Comparison of ENCODE assay signal across 15 cellular contexts in genomic region chr5:3600106-3600997, GRCh38. TPM values are rescaled to one million over a fixed set of nuclear protein-coding genes. Genes with fewer than 3 reads are reported as not detected.
A peak's percentile ranks its signal among the peaks of the same experiment; 100 is the strongest.
DNase-seq lines count a peak whose midpoint lies in the region; ATAC-seq and TF ChIP-seq lines count a peak whose summit lies in the region.
"Had no signal": no experiment of that assay in that cellular context is flagged by ENCODE, and none has a peak within 500 bp of the region (broad histone marks: within the 10 kb centered on the region; RNA-seq: fewer than 3 reads in every experiment).

No MANE protein-coding gene starts in this region.

- H3K4me2 ChIP-seq in mesendoderm (ENCODE audit: low read length) = peak overlapping the region; percentile 16

- ATAC-seq in stimulated activated naive CD8-positive, alpha-beta T cell treated with anti-CD3 and anti-CD28 coated beads, Interleukin-15, Interleukin-2, amounts not matched to agents 100 U/mL and 50 U/mL, for 24 hours = peak; percentile 9
- no peak for ATAC-seq in stimulated activated naive CD8-positive, alpha-beta T cell treated with anti-CD3 and anti-CD28 coated beads, Interleukin-15, amount 100 ng/mL, for 72 hours
- ATAC-seq in GM21367 (IDR thresholded peaks at IDR 0.05; ENCODE audit: unreplicated experiment) = no peak
- no peak for ATAC-seq in HG02678 (IDR thresholded peaks at IDR 0.05; ENCODE audit: unreplicated experiment)
- ATAC-seq: activated CD4-positive, CD25-positive, alpha-beta regulatory T cell treated with anti-CD3 and anti-CD28 coated beads, Interleukin-2, amount 50 U/mL, for 24 hours; gastrocnemius medialis had no signal

- H3K4me3 Mint-ChIP-seq in stimulated activated naive CD8-positive, alpha-beta T cell treated with anti-CD3 and anti-CD28 coated beads, Interleukin-15, amount 100 ng/mL, for 72 hours = no peak overlapping the region
- no peak overlapping the region for H3K4me3 Mint-ChIP-seq in endothelial cell (ENCODE audit: unreplicated experiment)
- no peak overlapping the region for H3K4me3 Mint-ChIP-seq in activated naive CD4-positive, alpha-beta T cell treated with anti-CD3 and anti-CD28 coated beads for 36 hours

- peaks cover 0 to 6% of the 10 kb centered on the region in 2 donors for H3K9me3 Mint-ChIP-seq in stimulated activated naive CD8-positive, alpha-beta T cell treated with anti-CD3 and anti-CD28 coated beads, Interleukin-15, amount 100 ng/mL, for 72 hours
- peaks cover 10% of the 10 kb centered on the region for H3K9me3 Mint-ChIP-seq in endothelial cell (ENCODE audit: unreplicated experiment)
- no peaks in the 10 kb centered on the region for H3K9me3 Mint-ChIP-seq in activated naive CD4-positive, alpha-beta T cell treated with anti-CD3 and anti-CD28 coated beads for 36 hours

- no peaks in the 10 kb centered on the region for H3K79me2 ChIP-seq in mesendoderm (ENCODE audit: control insufficient read depth, insufficient read depth, low read length)

- no peaks in the 10 kb centered on the region for H3K79me1 ChIP-seq in mesendoderm (ENCODE audit: low read length)

- no peak overlapping the region for H3K27ac ChIP-seq in mesendoderm (ENCODE audit: low read depth, low read length)
- H3K27ac ChIP-seq in ascending aorta = no peak overlapping the region
- H3K27ac ChIP-seq: gastrocnemius medialis, vagina had no signal

- WGBS in mesendoderm (ENCODE audit: extremely low coverage, insufficient coverage, low lambda C conversion rate) = no CpG with 5 or more reads among the region's 66 CpGs

- H3K27ac Mint-ChIP-seq in stimulated activated naive CD8-positive, alpha-beta T cell treated with anti-CD3 and anti-CD28 coated beads, Interleukin-15, amount 100 ng/mL, for 72 hours = no peak overlapping the region
- no peak overlapping the region for H3K27ac Mint-ChIP-seq in endothelial cell (ENCODE audit: unreplicated experiment)
- no peak overlapping the region for H3K27ac Mint-ChIP-seq in activated naive CD4-positive, alpha-beta T cell treated with anti-CD3 and anti-CD28 coated beads for 36 hours

- no peak overlapping the region for H2BK15ac ChIP-seq in mesendoderm (replicated peaks; ENCODE audit: low read depth)

- peaks cover 12% of the 10 kb centered on the region for H3K36me3 Mint-ChIP-seq in endothelial cell (ENCODE audit: low read depth, unreplicated experiment)
- peaks cover 2% of the 10 kb centered on the region for H3K36me3 Mint-ChIP-seq in activated naive CD4-positive, alpha-beta T cell treated with anti-CD3 and anti-CD28 coated beads for 36 hours (ENCODE audit: low read depth)

- peak overlapping the region; percentile 6 for H3K23ac ChIP-seq in mesendoderm (ENCODE audit: low read length)

- peak overlapping the region; percentile 12 for H3K56ac ChIP-seq in mesendoderm (ENCODE audit: low read length)

- peaks cover 89% of the 10 kb centered on the region for H3K27me3 Mint-ChIP-seq in stimulated activated naive CD8-positive, alpha-beta T cell treated with anti-CD3 and anti-CD28 coated beads, Interleukin-15, amount 100 ng/mL, for 72 hours
- peaks cover 26% of the 10 kb centered on the region for H3K27me3 Mint-ChIP-seq in endothelial cell (ENCODE audit: unreplicated experiment)
- peaks cover 76% of the 10 kb centered on the region for H3K27me3 Mint-ChIP-seq in activated naive CD4-positive, alpha-beta T cell treated with anti-CD3 and anti-CD28 coated beads for 36 hours (ENCODE audit: low read depth)

- no peak for DNase-seq in stimulated activated naive CD8-positive, alpha-beta T cell treated with anti-CD3 and anti-CD28 coated beads, Interleukin-15, Interleukin-2, amounts not matched to agents 100 U/mL and 50 U/mL, for 24 hours
- DNase-seq in stimulated activated naive CD8-positive, alpha-beta T cell treated with anti-CD3 and anti-CD28 coated beads, Interleukin-15, amount 100 ng/mL, for 72 hours = no peak
- DNase-seq in endothelial cell (ENCODE audit: low spot score) = peak; percentile 43
- peak; percentile 78 for DNase-seq in mesendoderm
- no peak for DNase-seq in activated naive CD4-positive, alpha-beta T cell treated with anti-CD3 and anti-CD28 coated beads for 36 hours
- DNase-seq in ascending aorta (ENCODE audit: low spot score in 2 of 2) = no peak
- DNase-seq: AML-193, DMS79 treated with DMSO at 0.1 percent for 48 hours, gastrocnemius medialis, OCI-M1 had no signal

- H2AK5ac ChIP-seq in mesendoderm (ENCODE audit: low read length) = no peak overlapping the region

- H2BK5ac ChIP-seq in mesendoderm (ENCODE audit: low read length) = no peak overlapping the region

- intact Hi-C loops in activated naive CD4-positive, alpha-beta T cell treated with anti-CD3 and anti-CD28 coated beads for 36 hours (cut with micrococcal nuclease) = loop anchor here (5.0 kb wide), 1 partner anchor 848 kb away; the partner anchor contains the start of gene IRX2
- intact Hi-C loops in ascending aorta (cut with DNase I) = no loop called here

- no peak overlapping the region for H3K9ac ChIP-seq in mesendoderm (ENCODE audit: low read length)

- H4K5ac ChIP-seq in mesendoderm (ENCODE audit: low read length) = no peak overlapping the region

- CTCF ChIA-PET in activated naive CD4-positive, alpha-beta T cell treated with anti-CD3 and anti-CD28 coated beads for 36 hours (lab: Charles Lee) = no interaction called here

- H3K4me3 ChIP-seq in mesendoderm (ENCODE audit: low read length) (no peak overlapping the region), ascending aorta (peak overlapping the region in 1 of 2 donors; percentile 7)
- H3K4me3 ChIP-seq: vagina had no signal

- TF ChIP-seq CTCF in endothelial cell (IDR thresholded peaks at IDR 0.05; ENCODE audit: unreplicated experiment) = no peak
- no peak for TF ChIP-seq CTCF in ascending aorta (IDR thresholded peaks at IDR 0.05)

- no peaks in the 10 kb centered on the region for H3K4me1 ChIP-seq in mesendoderm (ENCODE audit: control insufficient read depth, low read depth, low read length)
- peaks cover 0 to 2% of the 10 kb centered on the region in 2 donors for H3K4me1 ChIP-seq in ascending aorta

- H3K9me3 ChIP-seq in ascending aorta = no peaks in the 10 kb centered on the region
- H3K9me3 ChIP-seq: gastrocnemius medialis, vagina had no signal

- no peak overlapping the region for H4K8ac ChIP-seq in mesendoderm (ENCODE audit: low read depth, low read length)

- H2BK120ac ChIP-seq in mesendoderm (ENCODE audit: low read depth, low read length) = no peak overlapping the region

- peaks cover 12% of the 10 kb centered on the region for H3K4me1 Mint-ChIP-seq in stimulated activated naive CD8-positive, alpha-beta T cell treated with anti-CD3 and anti-CD28 coated beads, Interleukin-15, amount 100 ng/mL, for 72 hours
- peaks cover 8% of the 10 kb centered on the region for H3K4me1 Mint-ChIP-seq in endothelial cell (ENCODE audit: unreplicated experiment)
- H3K4me1 Mint-ChIP-seq in activated naive CD4-positive, alpha-beta T cell treated with anti-CD3 and anti-CD28 coated beads for 36 hours (ENCODE audit: low read depth) = peaks cover 14% of the 10 kb centered on the region

- no peaks in the 10 kb centered on the region for H3K36me3 ChIP-seq in mesendoderm (ENCODE audit: control insufficient read depth, insufficient read depth, low read length)
- no peaks in the 10 kb centered on the region for H3K36me3 ChIP-seq in ascending aorta
- H3K36me3 ChIP-seq: gastrocnemius medialis, vagina had no signal

- H3K4ac ChIP-seq in mesendoderm (ENCODE audit: low read depth, low read length) = no peak overlapping the region

- peaks cover 56% of the 10 kb centered on the region for H3K27me3 ChIP-seq in mesendoderm (ENCODE audit: insufficient read depth, low read length, poor library complexity)
- peaks cover 8% of the 10 kb centered on the region for H3K27me3 ChIP-seq in ascending aorta

- no peak overlapping the region for H3K18ac ChIP-seq in mesendoderm (ENCODE audit: low read length)

RNA-seq across cellular contexts. Expression of gene IRX1, which starts 4.7 kb away (rescaled TPM):
- total RNA-seq in endothelial cell (ENCODE audit: unreplicated experiment) (not detected), ascending aorta (10.3 TPM)
- 0.38 TPM for polyA plus RNA-seq in mesendoderm (2013, experiment 1 of 2)
- polyA plus RNA-seq in mesendoderm (2013, experiment 2 of 2) = 0.52 TPM
- not detected for total RNA-seq in activated naive CD4-positive, alpha-beta T cell treated with anti-CD3 and anti-CD28 coated beads for 36 hours
- total RNA-seq: gastrocnemius medialis, lung microvascular endothelial cell, vagina had no signal

Comparison
In these comparisons a context has a peak if more than half of its experiments do, and no peak if none do; other contexts are left out.
1. DNase-seq: peak in endothelial cell (single experiment) and mesendoderm (single experiment); none in stimulated activated naive CD8-positive, alpha-beta T cell treated with anti-CD3 and anti-CD28 coated beads, Interleukin-15, Interleukin-2, amounts not matched to agents 100 U/mL and 50 U/mL, for 24 hours (single experiment), stimulated activated naive CD8-positive, alpha-beta T cell treated with anti-CD3 and anti-CD28 coated beads, Interleukin-15, amount 100 ng/mL, for 72 hours (0 of 2), activated naive CD4-positive, alpha-beta T cell treated with anti-CD3 and anti-CD28 coated beads for 36 hours (single experiment) and ascending aorta (0 of 2).
2. RNA of gene IRX1, which starts 4.7 kb away (total RNA-seq): 10.3 TPM in ascending aorta (single experiment); not detected in endothelial cell (single experiment) and not detected in activated naive CD4-positive, alpha-beta T cell treated with anti-CD3 and anti-CD28 coated beads for 36 hours; every median in the first group is over 10 times any median in the second.